ENCODE assay signal across 43 cellular contexts in genomic region chr19:15825753-15826152, GRCh38. TPM values are rescaled to one million over a fixed set of nuclear protein-coding genes. Genes with fewer than 3 reads are reported as not detected.
"Had no signal": no experiment of that assay in that cellular context is flagged by ENCODE, and none has a peak within 500 bp of the region (broad histone marks: within the 10 kb centered on the region; RNA-seq: fewer than 3 reads in every experiment).

No MANE protein-coding gene starts in this region.

- H3K27ac Mint-ChIP-seq: activated naive CD4-positive, alpha-beta T cell treated with anti-CD3 and anti-CD28 coated beads for 36 hours; activated naive CD4-positive, alpha-beta T cell treated with anti-CD3 and anti-CD28 coated beads, Interleukin-2, amount 10 ng/mL, durations not matched to agents 7 days and 5 days; activated naive CD4-positive, alpha-beta T cell treated with anti-CD3 and anti-CD28 coated beads, Interleukin-2, amount 50 U/mL, for 24 hours; activated naive CD4-positive, alpha-beta T cell treated with anti-CD3 and anti-CD28 coated beads, Interleukin-2, amount 50 U/mL, for 72 hours; activated naive CD8-positive, alpha-beta T cell; activated naive CD8-positive, alpha-beta T cell treated with anti-CD3 and anti-CD28 coated beads, Interleukin-2, amount 10 ng/mL, durations not matched to agents 7 days and 5 days; activated T-cell treated with anti-CD3 and anti-CD28 coated beads, Interleukin-2, amount 50 U/mL, for 24 hours; activated T-cell treated with anti-CD3 and anti-CD28 coated beads, Interleukin-2, amount 50 U/mL, for 72 hours; activated T-helper 1 cell treated with anti-CD3 and anti-CD28 coated beads, Interleukin-12 subunit alpha, Interleukin-12 subunit beta, Interleukin-2, Interleukin-4 antibody, amounts not matched to agents 30 ng/mL and 10 ng/mL and 1 ng/mL, durations not matched to agents 14 hours and 24 hours and 36 hours; activated T-helper 17 cell treated with anti-CD3 and anti-CD28 coated beads, Interleukin-2, amount 50 U/mL, for 72 hours; activated T-helper 2 cell treated with anti-CD3 and anti-CD28 coated beads, Interferon-gamma antibody, Interleukin-2, Interleukin-4, amounts not matched to agents 10 μg/mL and 5 μg/mL and 100 μg/mL, durations not matched to agents 14 hours and 24 hours and 36 hours; brain had no signal

- H3K27me3 ChIP-seq: adrenal gland, ascending aorta, body of pancreas, brain microvascular endothelial cell, breast epithelium, cardiac muscle cell had no signal

- H3K27ac ChIP-seq: adrenal gland, ascending aorta, body of pancreas, brain microvascular endothelial cell, breast epithelium, cardiac muscle cell had no signal

- H3K36me3 ChIP-seq: adrenal gland, ascending aorta, brain microvascular endothelial cell, breast epithelium, cardiac muscle cell had no signal

- H3K27me3 Mint-ChIP-seq: activated naive CD4-positive, alpha-beta T cell treated with anti-CD3 and anti-CD28 coated beads, Interleukin-2, amount 50 U/mL, for 24 hours; activated naive CD8-positive, alpha-beta T cell; activated naive CD8-positive, alpha-beta T cell treated with anti-CD3 and anti-CD28 coated beads, Interleukin-2, amount 10 ng/mL, durations not matched to agents 7 days and 5 days; activated T-cell treated with anti-CD3 and anti-CD28 coated beads, Interleukin-2, amount 50 U/mL, for 24 hours; activated T-helper 17 cell treated with anti-CD3 and anti-CD28 coated beads, Interleukin-2, amount 50 U/mL, for 72 hours; central memory CD8-positive, alpha-beta T cell had no signal

- H3K4me3 ChIP-seq: adrenal gland, ascending aorta, body of pancreas, breast epithelium, cardiac muscle cell had no signal

- H3K4me1 ChIP-seq: adrenal gland, ascending aorta, breast epithelium had no signal

- H3K4me3 Mint-ChIP-seq: activated naive CD4-positive, alpha-beta T cell treated with anti-CD3 and anti-CD28 coated beads for 36 hours; activated naive CD4-positive, alpha-beta T cell treated with anti-CD3 and anti-CD28 coated beads, Interleukin-2, amount 10 ng/mL, durations not matched to agents 7 days and 5 days; activated naive CD4-positive, alpha-beta T cell treated with anti-CD3 and anti-CD28 coated beads, Interleukin-2, amount 50 U/mL, for 24 hours; activated naive CD8-positive, alpha-beta T cell; activated naive CD8-positive, alpha-beta T cell treated with anti-CD3 and anti-CD28 coated beads, Interleukin-2, amount 10 ng/mL, durations not matched to agents 7 days and 5 days; activated T-cell treated with anti-CD3 and anti-CD28 coated beads, Interleukin-2, amount 50 U/mL, for 24 hours; activated T-cell treated with anti-CD3 and anti-CD28 coated beads, Interleukin-2, amount 50 U/mL, for 4 hours; activated T-cell treated with anti-CD3 and anti-CD28 coated beads, Interleukin-2, amount 50 U/mL, for 72 hours; activated T-helper 1 cell treated with anti-CD3 and anti-CD28 coated beads, Interleukin-12 subunit alpha, Interleukin-12 subunit beta, Interleukin-2, Interleukin-4 antibody, amounts not matched to agents 30 ng/mL and 10 ng/mL and 1 ng/mL, durations not matched to agents 14 hours and 24 hours and 36 hours; activated T-helper 17 cell treated with anti-CD3 and anti-CD28 coated beads, Interleukin-2, amount 50 U/mL, for 72 hours; brain; central memory CD8-positive, alpha-beta T cell had no signal

- FAIRE-seq: astrocyte, bronchial epithelial cell, colon had no signal

- H3K9me3 ChIP-seq: adrenal gland, ascending aorta, body of pancreas, breast epithelium had no signal

- ATAC-seq: activated naive CD4-positive, alpha-beta T cell treated with anti-CD3 and anti-CD28 coated beads, Interleukin-2, amount 50 U/mL, for 72 hours; activated T-cell treated with anti-CD3 and anti-CD28 coated beads, Interleukin-2, amount 50 U/mL, for 4 hours; activated T-cell treated with anti-CD3 and anti-CD28 coated beads, Interleukin-2, amount 50 U/mL, for 72 hours; activated T-helper 17 cell treated with anti-CD3 and anti-CD28 coated beads, Interleukin-2, amount 50 U/mL, for 72 hours; body of pancreas had no signal

- H3K9me3 Mint-ChIP-seq: activated naive CD4-positive, alpha-beta T cell treated with anti-CD3 and anti-CD28 coated beads for 36 hours; activated naive CD4-positive, alpha-beta T cell treated with anti-CD3 and anti-CD28 coated beads, Interleukin-2, amount 10 ng/mL, durations not matched to agents 7 days and 5 days; activated naive CD4-positive, alpha-beta T cell treated with anti-CD3 and anti-CD28 coated beads, Interleukin-2, amount 50 U/mL, for 24 hours; activated naive CD4-positive, alpha-beta T cell treated with anti-CD3 and anti-CD28 coated beads, Interleukin-2, amount 50 U/mL, for 72 hours; activated naive CD8-positive, alpha-beta T cell treated with anti-CD3 and anti-CD28 coated beads, Interleukin-2, amount 10 ng/mL, durations not matched to agents 7 days and 5 days; activated T-cell treated with anti-CD3 and anti-CD28 coated beads, Interleukin-2, amount 50 U/mL, for 24 hours; activated T-cell treated with anti-CD3 and anti-CD28 coated beads, Interleukin-2, amount 50 U/mL, for 4 hours; activated T-cell treated with anti-CD3 and anti-CD28 coated beads, Interleukin-2, amount 50 U/mL, for 72 hours; activated T-helper 1 cell treated with anti-CD3 and anti-CD28 coated beads, Interleukin-12 subunit alpha, Interleukin-12 subunit beta, Interleukin-2, Interleukin-4 antibody, amounts not matched to agents 30 ng/mL and 10 ng/mL and 1 ng/mL, durations not matched to agents 14 hours and 24 hours and 36 hours; activated T-helper 17 cell treated with anti-CD3 and anti-CD28 coated beads, Interleukin-2, amount 50 U/mL, for 72 hours; activated T-helper 2 cell treated with anti-CD3 and anti-CD28 coated beads, Interferon-gamma antibody, Interleukin-2, Interleukin-4, amounts not matched to agents 10 μg/mL and 5 μg/mL and 100 μg/mL, durations not matched to agents 14 hours and 24 hours and 36 hours; central memory CD8-positive, alpha-beta T cell had no signal

- H3K4me1 Mint-ChIP-seq: activated naive CD4-positive, alpha-beta T cell treated with anti-CD3 and anti-CD28 coated beads, Interleukin-2, amount 10 ng/mL, durations not matched to agents 7 days and 5 days; activated naive CD4-positive, alpha-beta T cell treated with anti-CD3 and anti-CD28 coated beads, Interleukin-2, amount 50 U/mL, for 24 hours; activated naive CD8-positive, alpha-beta T cell treated with anti-CD3 and anti-CD28 coated beads, Interleukin-2, amount 10 ng/mL, durations not matched to agents 7 days and 5 days; activated T-helper 17 cell treated with anti-CD3 and anti-CD28 coated beads, Interleukin-2, amount 50 U/mL, for 72 hours; brain had no signal

- H3K36me3 Mint-ChIP-seq: activated naive CD4-positive, alpha-beta T cell treated with anti-CD3 and anti-CD28 coated beads, Interleukin-2, amount 10 ng/mL, durations not matched to agents 7 days and 5 days; activated naive CD4-positive, alpha-beta T cell treated with anti-CD3 and anti-CD28 coated beads, Interleukin-2, amount 50 U/mL, for 24 hours; activated naive CD4-positive, alpha-beta T cell treated with anti-CD3 and anti-CD28 coated beads, Interleukin-2, amount 50 U/mL, for 72 hours; activated naive CD8-positive, alpha-beta T cell; activated naive CD8-positive, alpha-beta T cell treated with anti-CD3 and anti-CD28 coated beads, Interleukin-2, amount 10 ng/mL, durations not matched to agents 7 days and 5 days; brain had no signal

- DNase-seq: activated effector memory CD4-positive, alpha-beta T cell treated with anti-CD3 and anti-CD28 coated beads, Interleukin-2, amount 50 U/mL, for 16 hours; activated effector memory CD4-positive, alpha-beta T cell treated with Interleukin-2 at 50 U/mL for 16 hours; activated gamma-delta T cell; activated gamma-delta T cell treated with Interleukin-2 at 50 U/mL for 16 hours; activated naive CD4-positive, alpha-beta T cell; activated naive CD4-positive, alpha-beta T cell treated with anti-CD3 and anti-CD28 coated beads for 36 hours; activated naive CD4-positive, alpha-beta T cell treated with anti-CD3 and anti-CD28 coated beads, Interleukin-2, amount 10 ng/mL, durations not matched to agents 7 days and 5 days; activated naive CD4-positive, alpha-beta T cell treated with anti-CD3 and anti-CD28 coated beads, Interleukin-2, amount 50 U/mL, for 16 hours; activated naive CD4-positive, alpha-beta T cell treated with Interleukin-2 at 50 U/mL for 16 hours; activated naive CD8-positive, alpha-beta T cell treated with anti-CD3 and anti-CD28 coated beads, Interleukin-2, amount 10 ng/mL, durations not matched to agents 7 days and 5 days; activated T-cell treated with anti-CD3 and anti-CD28 coated beads, Interleukin-2, amount 50 U/mL, for 1 hour; activated T-cell treated with anti-CD3 and anti-CD28 coated beads, Interleukin-2, amount 50 U/mL, for 24 hours; activated T-cell treated with anti-CD3 and anti-CD28 coated beads, Interleukin-2, amount 50 U/mL, for 4 hours; activated T-cell treated with anti-CD3 and anti-CD28 coated beads, Interleukin-2, amount 50 U/mL, for 48 hours; activated T-cell treated with anti-CD3 and anti-CD28 coated beads, Interleukin-2, amount 50 U/mL, for 72 hours; adrenal gland; amniotic stem cell; amygdala; anterior cingulate cortex; aorta; body of pancreas; brain microvascular endothelial cell; caudate nucleus; central memory CD4-positive, alpha-beta T cell; cerebellar nuclear complex had no signal

RNA-seq across cellular contexts. Expression of gene OR10H1, which starts 10.3 kb away (rescaled TPM):
- total RNA-seq: activated naive CD4-positive, alpha-beta T cell treated with anti-CD3 and anti-CD28 coated beads for 36 hours; activated naive CD8-positive, alpha-beta T cell treated with anti-CD3 and anti-CD28 coated beads, Interleukin-2, amount 10 ng/mL, durations not matched to agents 7 days and 5 days; activated T-helper 1 cell treated with anti-CD3 and anti-CD28 coated beads, Interleukin-12 subunit alpha, Interleukin-12 subunit beta, Interleukin-2, Interleukin-4 antibody, amounts not matched to agents 30 ng/mL and 10 ng/mL and 1 ng/mL, durations not matched to agents 14 hours and 24 hours and 36 hours; activated T-helper 17 cell treated with anti-CD3 and anti-CD28 coated beads, Interleukin-2, amount 50 U/mL, for 72 hours; activated T-helper 2 cell treated with anti-CD3 and anti-CD28 coated beads, Interferon-gamma antibody, Interleukin-2, Interleukin-4, amounts not matched to agents 10 μg/mL and 5 μg/mL and 100 μg/mL, durations not matched to agents 14 hours and 24 hours and 36 hours; adrenal gland; ascending aorta; astrocyte; body of pancreas; breast epithelium; bronchial epithelial cell; cardiac muscle cell; cardiac septum; cerebellum; chondrocyte had no signal
- polyA plus RNA-seq: adipose tissue, adrenal gland, aorta, cardiac muscle cell had no signal

RNA-seq across cellular contexts. Expression of gene OR10H5, which starts 38.3 kb away (rescaled TPM):
- total RNA-seq: activated naive CD4-positive, alpha-beta T cell treated with anti-CD3 and anti-CD28 coated beads for 36 hours; activated naive CD4-positive, alpha-beta T cell treated with anti-CD3 and anti-CD28 coated beads, Interleukin-2, amount 50 U/mL, for 72 hours; activated naive CD8-positive, alpha-beta T cell treated with anti-CD3 and anti-CD28 coated beads, Interleukin-2, amount 10 ng/mL, durations not matched to agents 7 days and 5 days; activated T-cell treated with anti-CD3 and anti-CD28 coated beads, Interleukin-2, amount 50 U/mL, for 4 hours; activated T-cell treated with anti-CD3 and anti-CD28 coated beads, Interleukin-2, amount 50 U/mL, for 72 hours; activated T-helper 1 cell treated with anti-CD3 and anti-CD28 coated beads, Interleukin-12 subunit alpha, Interleukin-12 subunit beta, Interleukin-2, Interleukin-4 antibody, amounts not matched to agents 30 ng/mL and 10 ng/mL and 1 ng/mL, durations not matched to agents 14 hours and 24 hours and 36 hours; activated T-helper 17 cell treated with anti-CD3 and anti-CD28 coated beads, Interleukin-2, amount 50 U/mL, for 72 hours; activated T-helper 2 cell treated with anti-CD3 and anti-CD28 coated beads, Interferon-gamma antibody, Interleukin-2, Interleukin-4, amounts not matched to agents 10 μg/mL and 5 μg/mL and 100 μg/mL, durations not matched to agents 14 hours and 24 hours and 36 hours; adrenal gland; aorta; ascending aorta; astrocyte; body of pancreas; breast epithelium; bronchial epithelial cell; cardiac muscle cell; cardiac septum; cerebellum; chondrocyte had no signal
- polyA plus RNA-seq: adrenal gland, aorta, cardiac muscle cell had no signal
